In genomic region chr13:98581971-98582702, GRCh38 we compare ENCODE assay signal across 11 cellular contexts. TPM values are rescaled to one million over a fixed set of nuclear protein-coding genes. Genes with fewer than 3 reads are reported as not detected.
DNase-seq lines count a peak whose midpoint lies in the region; ATAC-seq and TF ChIP-seq lines count a peak whose summit lies in the region.
"Had no signal": no experiment of that assay in that cellular context is flagged by ENCODE, and none has a peak within 500 bp of the region (broad histone marks: within the 10 kb centered on the region; RNA-seq: fewer than 3 reads in every experiment).

No MANE protein-coding gene starts in this region.

- ATAC-seq in esophagus mucosa, result peak; percentile 65
- no peak for ATAC-seq in HG02840 (IDR thresholded peaks at IDR 0.05; ENCODE audit: low FRiP score, unreplicated experiment)

- no peak overlapping the region for H3K4me3 ChIP-seq in skin epidermis

- CTCF ChIA-PET in GM10248 (lab: Yijun Ruan, JAX), result interaction anchor here (1.1 to 1.5 kb wide), 4 partner anchors 16 to 137 kb away, joined by 3 to 5 read pairs (median 4); no protein-coding TSS in a partner anchor

- peak; percentile 44 to 92 (median 85) for DNase-seq in NCI-H1417 (lab: John Stamatoyannopoulos, UW)
- no peak for DNase-seq in NCI-H1417 treated with DMSO at 0.1 percent for 48 hours (lab: John Stamatoyannopoulos, UW)
- DNase-seq in NCI-H510A treated with DMSO at 0.1 percent for 48 hours (lab: John Stamatoyannopoulos, UW), result peak; percentile 38
- DNase-seq in GM10248 (ENCODE audit: extremely low spot score), result no peak
- DNase-seq in UCSD-AML1 (lab: John Stamatoyannopoulos, UW; ENCODE audit: unreplicated experiment), result no peak
- DNase-seq: amygdala, left cardiac atrium had no signal

- POLR2A ChIA-PET in GM10248 (lab: Yijun Ruan, JAX), result interaction anchor here (0.6 kb wide), 1 partner anchor 48 kb away, joined by 3 read pairs; no protein-coding TSS in a partner anchor

- TF ChIP-seq CTCF in GM10248 (IDR thresholded peaks at IDR 0.05; ENCODE audit: control extremely low read depth, extremely low read depth, low read depth, missing control alignments), result no peak

- peak overlapping the region in 14 of 21 experiments; percentile 2 to 78 (median 50) for H3K27ac ChIP-seq in skin epidermis
- H3K27ac ChIP-seq: HL-60 had no signal

RNA-seq across cellular contexts. Expression of gene STK24, which starts 5.2 kb away (rescaled TPM):
- total RNA-seq in esophagus mucosa, result 139 TPM

Comparison
In these comparisons a context has a peak if more than half of its experiments do, and no peak if none do; other contexts are left out.
1. DNase-seq: peak in NCI-H1417 (3 of 3) and NCI-H510A treated with DMSO at 0.1 percent for 48 hours (single experiment); none in NCI-H1417 treated with DMSO at 0.1 percent for 48 hours (single experiment), GM10248 (single experiment) and UCSD-AML1 (single experiment).